1 cellular context compared by ENCODE assay signal in genomic region chr5:111512406-111513174, GRCh38.
A peak's percentile ranks its signal among the peaks of the same experiment; 100 is the strongest.
TF ChIP-seq lines count a peak whose summit lies in the region.

TSS of gene STARD4 (minus strand) at chr5:111512535. CDS start at chr5:111507433, 5,102 bp downstream.

TF ChIP-seq in WTC11, 78 proteins besides CTCF, POLR2A, EP300 and RAD21 (continued from another document):
- no peak; the same call in 1 of the 2 replicates for TF ChIP-seq ARID4B (CRISPR knock-in tag; IDR thresholded peaks at IDR 0.05; ENCODE audit: borderline replicate concordance)
- no peak for TF ChIP-seq MLX (CRISPR knock-in tag; IDR thresholded peaks at IDR 0.05)
- TF ChIP-seq ZNF416 (CRISPR knock-in tag; IDR thresholded peaks at IDR 0.05), result no peak
- TF ChIP-seq IRF2 (CRISPR knock-in tag; IDR thresholded peaks at IDR 0.05; ENCODE audit: borderline replicate concordance, low read depth), result no peak
- TF ChIP-seq GRHL2 (CRISPR knock-in tag; IDR thresholded peaks at IDR 0.05; ENCODE audit: insufficient replicate concordance, severe bottlenecking), result no peak
- no peak for TF ChIP-seq CDX4 (CRISPR knock-in tag; IDR thresholded peaks at IDR 0.05; ENCODE audit: borderline replicate concordance)
- TF ChIP-seq TCF7 (CRISPR knock-in tag; IDR thresholded peaks at IDR 0.05; ENCODE audit: low read depth), result no peak
- TF ChIP-seq KAT7 (CRISPR knock-in tag; IDR thresholded peaks at IDR 0.05; ENCODE audit: borderline replicate concordance), result no peak
- TF ChIP-seq GABPB1 (CRISPR knock-in tag; IDR thresholded peaks at IDR 0.05), result no peak
- TF ChIP-seq E2F5 (CRISPR knock-in tag; IDR thresholded peaks at IDR 0.05), result peak; percentile 88; the same call in 1 of the 2 replicates
- TF ChIP-seq ATF6 (CRISPR knock-in tag; IDR thresholded peaks at IDR 0.05), result no peak
- TF ChIP-seq SMAD3 (CRISPR knock-in tag; IDR thresholded peaks at IDR 0.05; ENCODE audit: borderline replicate concordance), result peak; percentile 88; the same call in 1 of the 2 replicates
- peak; percentile 66 for TF ChIP-seq MAX (CRISPR knock-in tag; IDR thresholded peaks at IDR 0.05)
- TF ChIP-seq USF1 (CRISPR knock-in tag; IDR thresholded peaks at IDR 0.05), result peak; percentile 27; the same call in 1 of the 2 replicates
- TF ChIP-seq NFATC4 (CRISPR knock-in tag; IDR thresholded peaks at IDR 0.05), result no peak
- 0 out of 2 replicates have a peak, but pooled peaks have one; percentile 32 for TF ChIP-seq ZNF317 (CRISPR knock-in tag; IDR thresholded peaks at IDR 0.05; ENCODE audit: borderline replicate concordance, low read depth)
- TF ChIP-seq ZSCAN18 (CRISPR knock-in tag; IDR thresholded peaks at IDR 0.05), result no peak
- TF ChIP-seq RORB (CRISPR knock-in tag; IDR thresholded peaks at IDR 0.05), result no peak
- TF ChIP-seq TEAD4 (CRISPR knock-in tag; IDR thresholded peaks at IDR 0.05), result no peak
- no peak for TF ChIP-seq ZNF396 (CRISPR knock-in tag; IDR thresholded peaks at IDR 0.05; ENCODE audit: borderline replicate concordance)
- peak; percentile 81 for TF ChIP-seq ETV6 (CRISPR knock-in tag; IDR thresholded peaks at IDR 0.05)
- no peak for TF ChIP-seq MXD4 (CRISPR knock-in tag; IDR thresholded peaks at IDR 0.05; ENCODE audit: borderline replicate concordance)
- no peak for TF ChIP-seq HMGA2 (CRISPR knock-in tag; IDR thresholded peaks at IDR 0.05)
- TF ChIP-seq NR2C2 (CRISPR knock-in tag; IDR thresholded peaks at IDR 0.05), result no peak
- TF ChIP-seq NFE2L1 (CRISPR knock-in tag; IDR thresholded peaks at IDR 0.05), result peak; percentile 9; the same call in 1 of the 2 replicates
- 0 out of 2 replicates have a peak, but pooled peaks have one; percentile 41 for TF ChIP-seq HMGXB4 (CRISPR knock-in tag; IDR thresholded peaks at IDR 0.05)
- TF ChIP-seq ZNF671 (CRISPR knock-in tag; IDR thresholded peaks at IDR 0.05), result no peak
- TF ChIP-seq ATF1 (CRISPR knock-in tag; IDR thresholded peaks at IDR 0.05), result no peak
- TF ChIP-seq FOXP4 (CRISPR knock-in tag; IDR thresholded peaks at IDR 0.05), result peak; percentile 70; the same call in 1 of the 2 replicates
- TF ChIP-seq ELF4 (CRISPR knock-in tag; IDR thresholded peaks at IDR 0.05; ENCODE audit: low read depth), result 0 out of 2 replicates have a peak, but pooled peaks have one; percentile 27
- no peak for TF ChIP-seq E2F1 (CRISPR knock-in tag; IDR thresholded peaks at IDR 0.05)
